ENCODE assay signal across 23 cellular contexts in the genomic region with DNA sequence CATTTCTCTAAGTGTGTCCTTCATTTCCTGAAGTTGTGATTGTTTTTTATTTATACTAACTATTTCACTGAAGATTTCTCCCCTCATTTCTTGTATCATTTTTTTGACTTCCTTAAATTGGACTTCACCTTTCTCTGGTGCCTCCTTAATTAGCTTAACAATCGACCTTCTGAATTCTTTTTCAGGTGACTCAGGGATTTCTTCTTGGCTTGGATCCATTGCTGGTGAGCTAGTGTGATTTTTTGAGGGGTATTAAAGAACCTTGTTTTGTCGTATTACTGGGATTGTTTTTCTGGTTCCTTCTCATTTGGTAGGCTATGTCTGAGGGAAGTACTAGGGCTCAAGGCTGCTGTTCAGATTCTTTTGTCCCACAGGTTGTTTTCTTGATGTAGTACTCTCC.
"Had no signal": no experiment of that assay in that cellular context is flagged by ENCODE, and none has a peak within 500 bp of the region (broad histone marks: within the 10 kb centered on the region; RNA-seq: fewer than 3 reads in every experiment).

No MANE protein-coding gene starts in this region.

- H3K27me3 ChIP-seq: heart right ventricle, sigmoid colon, transverse colon had no signal

- H3K27ac ChIP-seq: heart right ventricle, lower lobe of right lung, sigmoid colon, transverse colon, VCaP had no signal

- H3K27me3 Mint-ChIP-seq: activated CD4-positive, alpha-beta memory T cell treated with anti-CD3 and anti-CD28 coated beads, Interleukin-2, amount 10 ng/mL, durations not matched to agents 7 days and 5 days; activated CD4-positive, alpha-beta T cell treated with anti-CD3 and anti-CD28 coated beads, Interleukin-2, amount 10 ng/mL, durations not matched to agents 24 days and 14 days had no signal

- H3K9me3 ChIP-seq: sigmoid colon, transverse colon had no signal

- DNase-seq: activated CD4-positive, alpha-beta memory T cell treated with anti-CD3 and anti-CD28 coated beads, Interleukin-2, amount 10 ng/mL, durations not matched to agents 7 days and 5 days; activated CD4-positive, alpha-beta T cell treated with anti-CD3 and anti-CD28 coated beads, Interleukin-2, amount 10 ng/mL, durations not matched to agents 24 days and 14 days; activated gamma-delta T cell; activated naive CD4-positive, alpha-beta T cell treated with anti-CD3 and anti-CD28 coated beads, Interleukin-2, amount 50 U/mL, for 16 hours; activated naive CD8-positive, alpha-beta T cell treated with anti-CD3 and anti-CD28 coated beads, Interleukin-2, amount 50 U/mL, for 24 hours; activated T-cell treated with anti-CD3 and anti-CD28 coated beads for 4 hours; effector memory CD4-positive, alpha-beta T cell; heart right ventricle; kidney; lower lobe of right lung; naive thymus-derived CD4-positive, alpha-beta T cell; occipital lobe; sigmoid colon; stimulated activated CD4-positive, alpha-beta T cell treated with anti-CD3 and anti-CD28 coated beads, Interleukin-2, amount 100 ng/mL, for 48 hours; stimulated activated CD8-positive, alpha-beta memory T cell treated with anti-CD3 and anti-CD28 coated beads, Interleukin-4, amount 100 ng/mL, for 48 hours; stimulated activated naive B cell treated with anti-CD40 and anti-IgM and Interleukin-4, amounts not matched to agents 10 μg/mL and 1 μg/mL and 100 μg/mL, for 72 hours; transverse colon had no signal

- ATAC-seq: activated CD4-positive, CD25-positive, alpha-beta regulatory T cell treated with anti-CD3 and anti-CD28 coated beads, Interleukin-2, amount 50 U/mL, for 24 hours; activated naive CD8-positive, alpha-beta T cell treated with anti-CD3 and anti-CD28 coated beads, Interleukin-2, amount 50 U/mL, for 24 hours; heart right ventricle; naive thymus-derived CD4-positive, alpha-beta T cell; stimulated activated naive B cell treated with anti-CD40 and anti-IgM and Interleukin-4, amounts not matched to agents 10 μg/mL and 1 μg/mL and 100 μg/mL, for 72 hours had no signal

- H3K9me3 Mint-ChIP-seq: neural crest cell had no signal

- H3K4me3 Mint-ChIP-seq: activated CD4-positive, alpha-beta memory T cell treated with anti-CD3 and anti-CD28 coated beads, Interleukin-2, amount 10 ng/mL, durations not matched to agents 7 days and 5 days; activated CD4-positive, alpha-beta T cell treated with anti-CD3 and anti-CD28 coated beads, Interleukin-2, amount 10 ng/mL, durations not matched to agents 24 days and 14 days; activated naive CD8-positive, alpha-beta T cell treated with anti-CD3 and anti-CD28 coated beads, Interleukin-2, amount 50 U/mL, for 24 hours; activated T-helper 1 cell treated with anti-CD3 and anti-CD28 coated beads, Interleukin-12 subunit alpha, Interleukin-12 subunit beta, Interleukin-2, Interleukin-4 antibody, amounts not matched to agents 30 ng/mL and 10 ng/mL and 1 ng/mL, durations not matched to agents 14 hours and 24 hours and 36 hours; naive thymus-derived CD4-positive, alpha-beta T cell; neural crest cell; stimulated activated naive B cell treated with anti-CD40 and anti-IgM and Interleukin-4, amounts not matched to agents 10 μg/mL and 1 μg/mL and 100 μg/mL, for 72 hours; T-helper 2 cell treated with Interferon-gamma antibody and Interleukin-4, amounts not matched to agents 5 μg/mL and 100 μg/mL, for 36 hours had no signal

- FAIRE-seq: kidney, urothelium cell line had no signal

- H3K4me3 ChIP-seq: heart right ventricle, lower lobe of right lung, sigmoid colon, transverse colon had no signal

- H3K36me3 ChIP-seq: heart right ventricle, lower lobe of right lung, sigmoid colon, transverse colon had no signal

- H3K4me1 ChIP-seq: heart right ventricle, lower lobe of right lung, sigmoid colon, transverse colon had no signal

- H3K4me1 Mint-ChIP-seq: activated CD4-positive, alpha-beta memory T cell treated with anti-CD3 and anti-CD28 coated beads, Interleukin-2, amount 10 ng/mL, durations not matched to agents 7 days and 5 days; activated CD4-positive, alpha-beta T cell treated with anti-CD3 and anti-CD28 coated beads, Interleukin-2, amount 10 ng/mL, durations not matched to agents 24 days and 14 days; activated naive CD8-positive, alpha-beta T cell treated with anti-CD3 and anti-CD28 coated beads, Interleukin-2, amount 50 U/mL, for 24 hours; naive thymus-derived CD4-positive, alpha-beta T cell; neural crest cell; stimulated activated naive B cell treated with anti-CD40 and anti-IgM and Interleukin-4, amounts not matched to agents 10 μg/mL and 1 μg/mL and 100 μg/mL, for 72 hours had no signal

- H3K27ac Mint-ChIP-seq: activated CD4-positive, alpha-beta memory T cell treated with anti-CD3 and anti-CD28 coated beads, Interleukin-2, amount 10 ng/mL, durations not matched to agents 7 days and 5 days; activated CD4-positive, alpha-beta T cell treated with anti-CD3 and anti-CD28 coated beads, Interleukin-2, amount 10 ng/mL, durations not matched to agents 24 days and 14 days; activated naive CD8-positive, alpha-beta T cell treated with anti-CD3 and anti-CD28 coated beads, Interleukin-2, amount 50 U/mL, for 24 hours; activated T-helper 1 cell treated with anti-CD3 and anti-CD28 coated beads, Interleukin-12 subunit alpha, Interleukin-12 subunit beta, Interleukin-2, Interleukin-4 antibody, amounts not matched to agents 30 ng/mL and 10 ng/mL and 1 ng/mL, durations not matched to agents 14 hours and 24 hours and 36 hours; stimulated activated naive B cell treated with anti-CD40 and anti-IgM and Interleukin-4, amounts not matched to agents 10 μg/mL and 1 μg/mL and 100 μg/mL, for 72 hours; T-helper 2 cell treated with Interferon-gamma antibody and Interleukin-4, amounts not matched to agents 5 μg/mL and 100 μg/mL, for 36 hours had no signal
